1 cellular context compared by ENCODE assay signal in the genomic region with DNA sequence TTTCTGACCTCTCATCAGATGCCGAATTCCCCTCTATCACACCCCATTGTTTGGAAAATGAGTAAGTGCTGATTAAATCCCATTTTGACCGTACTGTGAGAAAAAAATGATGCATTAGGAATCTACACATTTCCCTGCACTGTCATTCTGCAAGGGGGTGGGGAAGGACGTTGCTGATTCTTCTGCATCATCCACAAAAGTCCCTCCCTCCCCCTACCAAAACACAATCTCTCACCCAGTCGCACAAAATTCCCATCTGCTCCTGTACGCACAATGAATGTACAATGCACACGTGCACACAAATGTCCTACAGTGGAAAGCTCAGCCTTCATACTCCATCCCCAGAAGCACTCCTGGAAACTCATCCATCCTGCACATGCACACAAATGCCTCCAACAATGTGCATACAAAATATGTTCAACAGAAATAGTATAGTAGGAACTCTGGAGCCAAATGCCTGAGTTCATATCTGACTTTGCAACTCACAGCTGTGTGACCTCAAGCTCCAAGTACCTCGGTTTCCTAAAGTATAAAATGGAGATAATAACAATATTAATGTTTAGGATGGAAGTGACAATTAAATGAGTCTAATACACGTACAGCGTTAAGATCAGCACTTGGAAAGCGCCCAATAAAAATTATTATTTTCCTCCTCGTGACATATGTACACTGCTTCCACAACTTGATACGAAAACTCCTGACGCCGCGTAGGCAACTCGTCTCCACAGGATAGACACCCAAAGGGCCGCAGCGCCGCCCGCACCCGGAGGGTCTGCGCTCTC.
TF ChIP-seq lines count a peak whose summit lies in the region.

No MANE protein-coding gene starts in this region.

TF ChIP-seq in GM12878, 131 proteins besides CTCF, POLR2A, EP300 and RAD21 (continued from another document):
- TF ChIP-seq, protein P1, sequence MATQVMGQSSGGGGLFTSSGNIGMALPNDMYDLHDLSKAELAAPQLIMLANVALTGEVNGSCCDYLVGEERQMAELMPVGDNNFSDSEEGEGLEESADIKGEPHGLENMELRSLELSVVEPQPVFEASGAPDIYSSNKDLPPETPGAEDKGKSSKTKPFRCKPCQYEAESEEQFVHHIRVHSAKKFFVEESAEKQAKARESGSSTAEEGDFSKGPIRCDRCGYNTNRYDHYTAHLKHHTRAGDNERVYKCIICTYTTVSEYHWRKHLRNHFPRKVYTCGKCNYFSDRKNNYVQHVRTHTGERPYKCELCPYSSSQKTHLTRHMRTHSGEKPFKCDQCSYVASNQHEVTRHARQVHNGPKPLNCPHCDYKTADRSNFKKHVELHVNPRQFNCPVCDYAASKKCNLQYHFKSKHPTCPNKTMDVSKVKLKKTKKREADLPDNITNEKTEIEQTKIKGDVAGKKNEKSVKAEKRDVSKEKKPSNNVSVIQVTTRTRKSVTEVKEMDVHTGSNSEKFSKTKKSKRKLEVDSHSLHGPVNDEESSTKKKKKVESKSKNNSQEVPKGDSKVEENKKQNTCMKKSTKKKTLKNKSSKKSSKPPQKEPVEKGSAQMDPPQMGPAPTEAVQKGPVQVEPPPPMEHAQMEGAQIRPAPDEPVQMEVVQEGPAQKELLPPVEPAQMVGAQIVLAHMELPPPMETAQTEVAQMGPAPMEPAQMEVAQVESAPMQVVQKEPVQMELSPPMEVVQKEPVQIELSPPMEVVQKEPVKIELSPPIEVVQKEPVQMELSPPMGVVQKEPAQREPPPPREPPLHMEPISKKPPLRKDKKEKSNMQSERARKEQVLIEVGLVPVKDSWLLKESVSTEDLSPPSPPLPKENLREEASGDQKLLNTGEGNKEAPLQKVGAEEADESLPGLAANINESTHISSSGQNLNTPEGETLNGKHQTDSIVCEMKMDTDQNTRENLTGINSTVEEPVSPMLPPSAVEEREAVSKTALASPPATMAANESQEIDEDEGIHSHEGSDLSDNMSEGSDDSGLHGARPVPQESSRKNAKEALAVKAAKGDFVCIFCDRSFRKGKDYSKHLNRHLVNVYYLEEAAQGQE (IDR thresholded peaks at IDR 0.05; ENCODE audit: low read depth, low read length) = peak; percentile 51; the same call in 1 of the 2 replicates
- TF ChIP-seq POLR2AphosphoS5 (IDR thresholded peaks at IDR 0.05; ENCODE audit: low read length) (peak; percentile 42), BCL11A (IDR thresholded peaks at IDR 0.05; ENCODE audit: low read depth, low read length) (no peak), NBN (IDR thresholded peaks at IDR 0.05) (0 out of 2 replicates have a peak, but pooled peaks have one; percentile 17), SMAD5 (IDR thresholded peaks at IDR 0.05; ENCODE audit: low read depth) (0 out of 2 replicates have a peak, but pooled peaks have one; percentile 9), KAT2A (conservative IDR thresholded peaks at IDR 0.05; ENCODE audit: control insufficient read depth, low read depth, low read length) (no peak), TCF12 (IDR thresholded peaks at IDR 0.05; ENCODE audit: low read depth, low read length) (no peak), JUNB (IDR thresholded peaks at IDR 0.05) (no peak), CREM (IDR thresholded peaks at IDR 0.05; ENCODE audit: low read depth) (peak; percentile 21; the same call in 1 of the 2 replicates), EED (IDR thresholded peaks at IDR 0.05; ENCODE audit: low read depth) (peak; percentile 50; the same call in 1 of the 2 replicates), NR2C2 (IDR thresholded peaks at IDR 0.05; ENCODE audit: borderline replicate concordance, control insufficient read depth, insufficient read length, low read depth) (no peak), PAX5 (IDR thresholded peaks at IDR 0.05; ENCODE audit: borderline replicate concordance, low read depth, low read length) (no peak), NRF1 (conservative IDR thresholded peaks at IDR 0.05; ENCODE audit: low read depth, low read length) (no peak), MTA2 (IDR thresholded peaks at IDR 0.05; ENCODE audit: low read depth) (no peak), ATF7 (IDR thresholded peaks at IDR 0.05; ENCODE audit: low read depth) (no peak)
- TF ChIP-seq, protein P2, sequence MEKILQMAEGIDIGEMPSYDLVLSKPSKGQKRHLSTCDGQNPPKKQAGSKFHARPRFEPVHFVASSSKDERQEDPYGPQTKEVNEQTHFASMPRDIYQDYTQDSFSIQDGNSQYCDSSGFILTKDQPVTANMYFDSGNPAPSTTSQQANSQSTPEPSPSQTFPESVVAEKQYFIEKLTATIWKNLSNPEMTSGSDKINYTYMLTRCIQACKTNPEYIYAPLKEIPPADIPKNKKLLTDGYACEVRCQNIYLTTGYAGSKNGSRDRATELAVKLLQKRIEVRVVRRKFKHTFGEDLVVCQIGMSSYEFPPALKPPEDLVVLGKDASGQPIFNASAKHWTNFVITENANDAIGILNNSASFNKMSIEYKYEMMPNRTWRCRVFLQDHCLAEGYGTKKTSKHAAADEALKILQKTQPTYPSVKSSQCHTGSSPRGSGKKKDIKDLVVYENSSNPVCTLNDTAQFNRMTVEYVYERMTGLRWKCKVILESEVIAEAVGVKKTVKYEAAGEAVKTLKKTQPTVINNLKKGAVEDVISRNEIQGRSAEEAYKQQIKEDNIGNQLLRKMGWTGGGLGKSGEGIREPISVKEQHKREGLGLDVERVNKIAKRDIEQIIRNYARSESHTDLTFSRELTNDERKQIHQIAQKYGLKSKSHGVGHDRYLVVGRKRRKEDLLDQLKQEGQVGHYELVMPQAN (conservative IDR thresholded peaks at IDR 0.05) = peak; percentile 3; the same call in 1 of the 2 replicates
- TF ChIP-seq, protein P3, sequence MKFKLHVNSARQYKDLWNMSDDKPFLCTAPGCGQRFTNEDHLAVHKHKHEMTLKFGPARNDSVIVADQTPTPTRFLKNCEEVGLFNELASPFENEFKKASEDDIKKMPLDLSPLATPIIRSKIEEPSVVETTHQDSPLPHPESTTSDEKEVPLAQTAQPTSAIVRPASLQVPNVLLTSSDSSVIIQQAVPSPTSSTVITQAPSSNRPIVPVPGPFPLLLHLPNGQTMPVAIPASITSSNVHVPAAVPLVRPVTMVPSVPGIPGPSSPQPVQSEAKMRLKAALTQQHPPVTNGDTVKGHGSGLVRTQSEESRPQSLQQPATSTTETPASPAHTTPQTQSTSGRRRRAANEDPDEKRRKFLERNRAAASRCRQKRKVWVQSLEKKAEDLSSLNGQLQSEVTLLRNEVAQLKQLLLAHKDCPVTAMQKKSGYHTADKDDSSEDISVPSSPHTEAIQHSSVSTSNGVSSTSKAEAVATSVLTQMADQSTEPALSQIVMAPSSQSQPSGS (IDR thresholded peaks at IDR 0.05; ENCODE audit: low read length) = no peak
- TF ChIP-seq, protein P4, sequence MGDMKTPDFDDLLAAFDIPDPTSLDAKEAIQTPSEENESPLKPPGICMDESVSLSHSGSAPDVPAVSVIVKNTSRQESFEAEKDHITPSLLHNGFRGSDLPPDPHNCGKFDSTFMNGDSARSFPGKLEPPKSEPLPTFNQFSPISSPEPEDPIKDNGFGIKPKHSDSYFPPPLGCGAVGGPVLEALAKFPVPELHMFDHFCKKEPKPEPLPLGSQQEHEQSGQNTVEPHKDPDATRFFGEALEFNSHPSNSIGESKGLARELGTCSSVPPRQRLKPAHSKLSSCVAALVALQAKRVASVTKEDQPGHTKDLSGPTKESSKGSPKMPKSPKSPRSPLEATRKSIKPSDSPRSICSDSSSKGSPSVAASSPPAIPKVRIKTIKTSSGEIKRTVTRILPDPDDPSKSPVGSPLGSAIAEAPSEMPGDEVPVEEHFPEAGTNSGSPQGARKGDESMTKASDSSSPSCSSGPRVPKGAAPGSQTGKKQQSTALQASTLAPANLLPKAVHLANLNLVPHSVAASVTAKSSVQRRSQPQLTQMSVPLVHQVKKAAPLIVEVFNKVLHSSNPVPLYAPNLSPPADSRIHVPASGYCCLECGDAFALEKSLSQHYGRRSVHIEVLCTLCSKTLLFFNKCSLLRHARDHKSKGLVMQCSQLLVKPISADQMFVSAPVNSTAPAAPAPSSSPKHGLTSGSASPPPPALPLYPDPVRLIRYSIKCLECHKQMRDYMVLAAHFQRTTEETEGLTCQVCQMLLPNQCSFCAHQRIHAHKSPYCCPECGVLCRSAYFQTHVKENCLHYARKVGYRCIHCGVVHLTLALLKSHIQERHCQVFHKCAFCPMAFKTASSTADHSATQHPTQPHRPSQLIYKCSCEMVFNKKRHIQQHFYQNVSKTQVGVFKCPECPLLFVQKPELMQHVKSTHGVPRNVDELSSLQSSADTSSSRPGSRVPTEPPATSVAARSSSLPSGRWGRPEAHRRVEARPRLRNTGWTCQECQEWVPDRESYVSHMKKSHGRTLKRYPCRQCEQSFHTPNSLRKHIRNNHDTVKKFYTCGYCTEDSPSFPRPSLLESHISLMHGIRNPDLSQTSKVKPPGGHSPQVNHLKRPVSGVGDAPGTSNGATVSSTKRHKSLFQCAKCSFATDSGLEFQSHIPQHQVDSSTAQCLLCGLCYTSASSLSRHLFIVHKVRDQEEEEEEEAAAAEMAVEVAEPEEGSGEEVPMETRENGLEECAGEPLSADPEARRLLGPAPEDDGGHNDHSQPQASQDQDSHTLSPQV (IDR thresholded peaks at IDR 0.05) = no peak
- TF ChIP-seq, protein P5, sequence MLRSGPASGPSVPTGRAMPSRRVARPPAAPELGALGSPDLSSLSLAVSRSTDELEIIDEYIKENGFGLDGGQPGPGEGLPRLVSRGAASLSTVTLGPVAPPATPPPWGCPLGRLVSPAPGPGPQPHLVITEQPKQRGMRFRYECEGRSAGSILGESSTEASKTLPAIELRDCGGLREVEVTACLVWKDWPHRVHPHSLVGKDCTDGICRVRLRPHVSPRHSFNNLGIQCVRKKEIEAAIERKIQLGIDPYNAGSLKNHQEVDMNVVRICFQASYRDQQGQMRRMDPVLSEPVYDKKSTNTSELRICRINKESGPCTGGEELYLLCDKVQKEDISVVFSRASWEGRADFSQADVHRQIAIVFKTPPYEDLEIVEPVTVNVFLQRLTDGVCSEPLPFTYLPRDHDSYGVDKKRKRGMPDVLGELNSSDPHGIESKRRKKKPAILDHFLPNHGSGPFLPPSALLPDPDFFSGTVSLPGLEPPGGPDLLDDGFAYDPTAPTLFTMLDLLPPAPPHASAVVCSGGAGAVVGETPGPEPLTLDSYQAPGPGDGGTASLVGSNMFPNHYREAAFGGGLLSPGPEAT (IDR thresholded peaks at IDR 0.05; ENCODE audit: low read depth) = peak; percentile 24; the same call in 1 of the 2 replicates
